Comparison of ENCODE assay signal across 10 cellular contexts in genomic region chr6:53309897-53310291, GRCh38. TPM values are rescaled to one million over a fixed set of nuclear protein-coding genes. Genes with fewer than 3 reads are reported as not detected.
DNase-seq lines count a peak whose midpoint lies in the region; ATAC-seq and TF ChIP-seq lines count a peak whose summit lies in the region.
"Had no signal": no experiment of that assay in that cellular context is flagged by ENCODE, and none has a peak within 500 bp of the region (broad histone marks: within the 10 kb centered on the region; RNA-seq: fewer than 3 reads in every experiment).

No MANE protein-coding gene starts in this region.

- POLR2A ChIA-PET in HEK293T (lab: Yijun Ruan, JAX), result no interaction called here

- no peak for TF ChIP-seq CTCF in DOHH2 (IDR thresholded peaks at IDR 0.05; ENCODE audit: low read depth, low read length, poor library complexity, severe bottlenecking)
- no peak for TF ChIP-seq CTCF in OCI-LY3 (IDR thresholded peaks at IDR 0.05; ENCODE audit: low read depth, low read length)
- no peak for TF ChIP-seq CTCF in hepatocyte (IDR thresholded peaks at IDR 0.05; ENCODE audit: poor library complexity)
- no peak for TF ChIP-seq CTCF in left lung (IDR thresholded peaks at IDR 0.05)
- TF ChIP-seq CTCF in type B pancreatic cell (conservative IDR thresholded peaks at IDR 0.05), result no peak

- no peaks in the 10 kb centered on the region for H3F3A ChIP-seq in DOHH2 (ENCODE audit: control insufficient read depth, insufficient read depth)

- no peak overlapping the region for H2AFZ ChIP-seq in OCI-LY3 (ENCODE audit: low read depth, low read length)
- no peak overlapping the region for H2AFZ ChIP-seq in hepatocyte
- H2AFZ ChIP-seq: parathyroid adenoma had no signal

- H4K20me1 ChIP-seq in DOHH2 (ENCODE audit: control insufficient read depth, insufficient read depth, low read depth, low read length), result peaks cover 41% of the 10 kb centered on the region
- peaks cover 79% of the 10 kb centered on the region for H4K20me1 ChIP-seq in OCI-LY3 (ENCODE audit: insufficient read depth, low read length)
- H4K20me1 ChIP-seq in hepatocyte (ENCODE audit: insufficient read depth, poor library complexity, severe bottlenecking), result peaks cover 32% of the 10 kb centered on the region

- H3K9me3 ChIP-seq in DOHH2 (ENCODE audit: control insufficient read depth, insufficient read depth, low read length) (no peaks in the 10 kb centered on the region), OCI-LY3 (ENCODE audit: insufficient read depth, low read length) (no peaks in the 10 kb centered on the region), hepatocyte (ENCODE audit: low read depth) (no peaks in the 10 kb centered on the region), left lung (no peaks in the 10 kb centered on the region)

- intact Hi-C loops in left lung (cut with DNase I), result no loop called here

- CTCF ChIA-PET in HEK293T (lab: Yijun Ruan, JAX), result no interaction called here

- H3K27ac ChIP-seq in DOHH2 (ENCODE audit: low read depth, low read length) (peak overlapping the region; percentile 46), OCI-LY3 (ENCODE audit: low read length) (no peak overlapping the region), hepatocyte (no peak overlapping the region), left lung (peak overlapping the region in 1 of 2 donors; percentile 30)
- H3K27ac ChIP-seq: parathyroid adenoma had no signal

- no peaks in the 10 kb centered on the region for H3K27me3 Mint-ChIP-seq in type B pancreatic cell

- H3K9me3 Mint-ChIP-seq in type B pancreatic cell, result peaks cover 6% of the 10 kb centered on the region

- H3K4me2 ChIP-seq in DOHH2 (ENCODE audit: low read length) (peak overlapping the region; percentile 44), OCI-LY3 (ENCODE audit: low read length) (peak overlapping the region; percentile 21), hepatocyte (peak overlapping the region; percentile 12)

- ATAC-seq in GM21723 (IDR thresholded peaks at IDR 0.05; ENCODE audit: unreplicated experiment), result peak; percentile 17
- no peak for ATAC-seq in left lung

- H3K4me3 ChIP-seq in DOHH2 (ENCODE audit: low read length) (peak overlapping the region; percentile 25), OCI-LY3 (ENCODE audit: low read length) (no peak overlapping the region), hepatocyte (no peak overlapping the region), left lung (no peak overlapping the region)

- H3K36me3 ChIP-seq in DOHH2 (ENCODE audit: control insufficient read depth, low read length), result peaks cover 30% of the 10 kb centered on the region
- H3K36me3 ChIP-seq in OCI-LY3 (replicated peaks; ENCODE audit: low read depth, low read length), result peaks cover 5% of the 10 kb centered on the region
- no peaks in the 10 kb centered on the region for H3K36me3 ChIP-seq in hepatocyte (replicated peaks; ENCODE audit: insufficient read depth, low read depth)
- no peaks in the 10 kb centered on the region for H3K36me3 ChIP-seq in left lung

- peaks cover 79% of the 10 kb centered on the region for H3K4me1 ChIP-seq in DOHH2 (ENCODE audit: control insufficient read depth, low read length)
- peaks cover 40% of the 10 kb centered on the region for H3K4me1 ChIP-seq in OCI-LY3 (ENCODE audit: low read length)
- H3K4me1 ChIP-seq in hepatocyte (ENCODE audit: insufficient read depth), result peaks cover 16% of the 10 kb centered on the region
- H3K4me1 ChIP-seq in left lung, result peaks cover 11 to 73% of the 10 kb centered on the region in 2 donors

- H3K4me3 Mint-ChIP-seq in type B pancreatic cell, result no peak overlapping the region

- no peak overlapping the region for H3K9ac ChIP-seq in OCI-LY3 (ENCODE audit: low read length)
- H3K9ac ChIP-seq: parathyroid adenoma had no signal

- H3K9me2 ChIP-seq in DOHH2 (replicated peaks; ENCODE audit: control insufficient read depth, low read length), result no peaks in the 10 kb centered on the region
- no peaks in the 10 kb centered on the region for H3K9me2 ChIP-seq in hepatocyte (replicated peaks; ENCODE audit: insufficient read depth)

- H3K36me3 Mint-ChIP-seq in type B pancreatic cell, result peaks cover 21% of the 10 kb centered on the region

- 77% methylated on average over 3 of the region's 3 CpGs for WGBS in hepatocyte (ENCODE audit: low lambda C conversion rate, missing lambda C conversion rate)

- peaks cover 87% of the 10 kb centered on the region for H3K79me2 ChIP-seq in DOHH2 (ENCODE audit: control insufficient read depth, low read length)
- peaks cover 85% of the 10 kb centered on the region for H3K79me2 ChIP-seq in OCI-LY3 (ENCODE audit: low read length)
- H3K79me2 ChIP-seq in hepatocyte, result peaks cover 77% of the 10 kb centered on the region

- DNase-seq in hepatocyte (ENCODE audit: low spot score) (no peak), left lung (no peak), ecto neural progenitor cell (ENCODE audit: low spot score) (no peak), type B pancreatic cell (ENCODE audit: extremely low spot score, unreplicated experiment) (no peak), HEK293T (ENCODE audit: extremely low spot score) (no peak)
- DNase-seq: NCI-H446 treated with DMSO at 0.1 percent for 48 hours had no signal

- H3K27ac Mint-ChIP-seq in type B pancreatic cell, result no peak overlapping the region

- peaks cover 22% of the 10 kb centered on the region for H3K4me1 Mint-ChIP-seq in type B pancreatic cell (ENCODE audit: unreplicated experiment)

- H3K27me3 ChIP-seq in DOHH2 (ENCODE audit: control insufficient read depth, low read length) (no peaks in the 10 kb centered on the region), OCI-LY3 (ENCODE audit: low read depth, low read length) (no peaks in the 10 kb centered on the region), hepatocyte (no peaks in the 10 kb centered on the region), left lung (no peaks in the 10 kb centered on the region)

TF ChIP-seq in HEK293T, 16 proteins besides CTCF, POLR2A, EP300 and RAD21:
- TF ChIP-seq NFRKB (IDR thresholded peaks at IDR 0.05) (no peak), SUZ12 (IDR thresholded peaks at IDR 0.05) (no peak), FOXK2 (IDR thresholded peaks at IDR 0.05) (no peak), TARDBP (IDR thresholded peaks at IDR 0.05) (no peak), SP1 (IDR thresholded peaks at IDR 0.05) (no peak), HDGF (IDR thresholded peaks at IDR 0.05; ENCODE audit: borderline replicate concordance) (no peak), ELF4 (IDR thresholded peaks at IDR 0.05) (no peak), FOXM1 (IDR thresholded peaks at IDR 0.05; ENCODE audit: borderline replicate concordance) (no peak), LEF1 (IDR thresholded peaks at IDR 0.05; ENCODE audit: borderline replicate concordance) (no peak), FOXA1 (IDR thresholded peaks at IDR 0.05) (no peak)

RNA-seq across cellular contexts. Expression of gene ELOVL5, which starts 38.9 kb away (rescaled TPM):
- total RNA-seq in hepatocyte, result 144 and 158 TPM in 2 replicates
- 156 and 164 TPM in 2 replicates for polyA plus RNA-seq in hepatocyte
- 100 to 1,000 TPM; 127 to 132 TPM for total RNA-seq in left lung
- 66.3 and 103 TPM in 2 replicates for total RNA-seq in type B pancreatic cell (ENCODE audit: low replicate concordance)
